9 cellular contexts compared by ENCODE assay signal in the genomic region with DNA sequence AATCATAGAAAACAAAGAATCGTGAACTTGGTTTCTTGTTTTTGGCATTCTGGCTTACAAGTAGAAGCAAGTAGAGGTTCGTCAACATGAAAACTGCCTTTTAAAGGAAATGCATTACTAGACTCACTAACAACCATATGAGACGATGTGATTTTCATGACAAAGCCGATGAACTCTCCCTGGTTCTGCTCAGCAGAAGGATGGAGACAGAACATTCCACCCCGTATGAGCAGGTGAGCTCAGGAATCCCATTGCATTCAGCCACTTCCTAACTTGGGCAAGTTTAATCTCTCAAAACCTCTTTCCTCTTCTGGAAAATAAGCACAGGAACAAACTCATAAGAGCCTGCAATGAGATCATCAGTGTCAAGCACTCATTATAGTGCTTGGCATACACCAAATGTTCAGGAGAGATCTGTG. TPM values are rescaled to one million over a fixed set of nuclear protein-coding genes. Genes with fewer than 3 reads are reported as not detected.
DNase-seq lines count a peak whose midpoint lies in the region; ATAC-seq and TF ChIP-seq lines count a peak whose summit lies in the region.
"Had no signal": no experiment of that assay in that cellular context is flagged by ENCODE, and none has a peak within 500 bp of the region (broad histone marks: within the 10 kb centered on the region; RNA-seq: fewer than 3 reads in every experiment).

No MANE protein-coding gene starts in this region.

- CTCF ChIA-PET in CD4-positive, alpha-beta memory T cell (lab: Charles Lee; ENCODE audit: partially characterized antibody), result interaction anchor here (1.9 kb wide), 1 partner anchor 8 kb away, joined by 4 read pairs; no protein-coding TSS in a partner anchor

- TF ChIP-seq POLR2A in esophagus squamous epithelium (IDR thresholded peaks at IDR 0.05), result no peak

- H3K27me3 Mint-ChIP-seq in CD4-positive, alpha-beta memory T cell, result no peaks in the 10 kb centered on the region

- H3K4me1 ChIP-seq in cardiac muscle cell (ENCODE audit: low read depth) (peaks cover 30% of the 10 kb centered on the region), esophagus squamous epithelium (peaks cover 10 to 76% (median 40%) of the 10 kb centered on the region in 3 donors), muscle layer of colon (ENCODE audit: insufficient read depth, low read length) (peaks cover 42% of the 10 kb centered on the region)
- peaks cover 24% of the 10 kb centered on the region for H3K4me1 ChIP-seq in CD4-positive, alpha-beta memory T cell (ENCODE audit: insufficient read depth, low read length)

- H3K9me3 ChIP-seq in cardiac muscle cell (ENCODE audit: low read depth) (no peaks in the 10 kb centered on the region), esophagus squamous epithelium (no peaks in the 10 kb centered on the region), muscle layer of colon (ENCODE audit: low read length) (no peaks in the 10 kb centered on the region)
- no peaks in the 10 kb centered on the region for H3K9me3 ChIP-seq in CD4-positive, alpha-beta memory T cell (ENCODE audit: control insufficient read depth in 1 of 2, low read length in 2 of 2)

- H3K4me3 ChIP-seq in cardiac muscle cell (no peak overlapping the region), esophagus squamous epithelium (peak overlapping the region in 1 of 4 donors; percentile 41), muscle layer of colon (ENCODE audit: low read depth in 1 of 2, low read length in 2 of 2) (no peak overlapping the region)
- H3K4me3 ChIP-seq in CD4-positive, alpha-beta memory T cell (ENCODE audit: low read length in 2 of 2), result no peak overlapping the region

- H3K27me3 ChIP-seq in cardiac muscle cell (no peaks in the 10 kb centered on the region), esophagus squamous epithelium (no peaks in the 10 kb centered on the region), muscle layer of colon (ENCODE audit: control insufficient read depth in 1 of 2, insufficient read depth in 2 of 2, low read length in 2 of 2) (no peaks in the 10 kb centered on the region)
- no peaks in the 10 kb centered on the region for H3K27me3 ChIP-seq in CD4-positive, alpha-beta memory T cell (ENCODE audit: insufficient read depth, low read length)

- intact Hi-C loops in Right ventricle myocardium inferior (cut with DNase I) (no loop called here), esophagus squamous epithelium (cut with DNase I) (no loop called here)
- intact Hi-C loops in CD4-positive, alpha-beta memory T cell (cut with micrococcal nuclease), result no loop called here

- peak overlapping the region in 1 of 7 donors; percentile 75 for H3K27ac Mint-ChIP-seq in CD4-positive, alpha-beta memory T cell

- 25 to 26% methylated on average over 5 of the region's 5 CpGs for WGBS in esophagus squamous epithelium, 2 donors

- DNase-seq in cardiac muscle cell (ENCODE audit: low read depth in 1 of 2, low spot score in 1 of 2) (peak in 1 of 2 donors; percentile 19), Right ventricle myocardium inferior (ENCODE audit: missing footprints) (no peak), esophagus squamous epithelium (lab: John Stamatoyannopoulos, UW) (no peak)
- DNase-seq in CD4-positive, alpha-beta memory T cell, result no peak
- DNase-seq in stimulated activated CD4-positive, alpha-beta T cell treated with anti-CD3 and anti-CD28 coated beads, Interleukin-2, amount 100 ng/mL, for 24 hours, result no peak
- DNase-seq: RPMI8226 had no signal

- H3K27ac ChIP-seq in cardiac muscle cell (peak overlapping the region; percentile 75), esophagus squamous epithelium (peak overlapping the region; percentile 32 to 81 (median 79)), muscle layer of colon (ENCODE audit: low read depth, low read length) (peak overlapping the region; percentile 17)
- no peak overlapping the region for H3K27ac ChIP-seq in CD4-positive, alpha-beta memory T cell (ENCODE audit: low read depth, low read length)

- H3K36me3 ChIP-seq in cardiac muscle cell (no peaks in the 10 kb centered on the region), esophagus squamous epithelium (no peaks in the 10 kb centered on the region), muscle layer of colon (ENCODE audit: insufficient read depth, low read length) (peaks cover 13% of the 10 kb centered on the region)
- no peaks in the 10 kb centered on the region for H3K36me3 ChIP-seq in CD4-positive, alpha-beta memory T cell (ENCODE audit: insufficient read depth, low read length)

- H3K4me1 Mint-ChIP-seq in CD4-positive, alpha-beta memory T cell, result peaks cover 26 to 48% (median 39%) of the 10 kb centered on the region in 4 donors

- ATAC-seq in Right ventricle myocardium inferior, result no peak
- ATAC-seq in HG03432 (IDR thresholded peaks at IDR 0.05; ENCODE audit: unreplicated experiment), result no peak
- ATAC-seq in GM19023 (IDR thresholded peaks at IDR 0.05; ENCODE audit: unreplicated experiment), result no peak

- H3K4me3 Mint-ChIP-seq in CD4-positive, alpha-beta memory T cell, result no peak overlapping the region

- H3K9ac ChIP-seq in muscle layer of colon (ENCODE audit: low read length), result peak overlapping the region; percentile 4

- POLR2A ChIA-PET in CD4-positive, alpha-beta memory T cell (lab: Charles Lee; ENCODE audit: partially characterized antibody), result interaction anchor here (3.6 kb wide), 1 partner anchor 11 kb away, joined by 15 read pairs; no protein-coding TSS in a partner anchor

- peaks cover 0 to 1% (median 0%) of the 10 kb centered on the region in 8 donors for H3K9me3 Mint-ChIP-seq in CD4-positive, alpha-beta memory T cell

- no peak for TF ChIP-seq CTCF in cardiac muscle cell (IDR thresholded peaks at IDR 0.05; ENCODE audit: low read depth, low read length)
- TF ChIP-seq CTCF in esophagus squamous epithelium (IDR thresholded peaks at IDR 0.05), result no peak

- H3K36me3 Mint-ChIP-seq in CD4-positive, alpha-beta memory T cell, result peaks cover 1 to 5% of the 10 kb centered on the region in 2 donors

RNA-seq across cellular contexts. Expression of a gene that starts 57.4 kb away (rescaled TPM):
- total RNA-seq in cardiac muscle cell, result 244 and 412 TPM in 2 replicates
- polyA plus RNA-seq in cardiac muscle cell, result 252 and 258 TPM in 2 replicates
- 327 TPM for total RNA-seq in Right ventricle myocardium inferior
- total RNA-seq in esophagus squamous epithelium, result 100 to 1,000 TPM in 2 of 4 donors, 10 to 100 TPM in 2; 71.1 to 227 (median 147) TPM
- 10 to 100 TPM; 25.0 to 31.2 TPM for total RNA-seq in CD4-positive, alpha-beta memory T cell
- polyA plus RNA-seq in CD4-positive, alpha-beta memory T cell, result 10 to 100 TPM in 1 of 2 donors, 1 to 10 TPM in 1; 1.1 to 18.9 TPM
